Comparison of ENCODE assay signal across 9 cellular contexts in the genomic region with DNA sequence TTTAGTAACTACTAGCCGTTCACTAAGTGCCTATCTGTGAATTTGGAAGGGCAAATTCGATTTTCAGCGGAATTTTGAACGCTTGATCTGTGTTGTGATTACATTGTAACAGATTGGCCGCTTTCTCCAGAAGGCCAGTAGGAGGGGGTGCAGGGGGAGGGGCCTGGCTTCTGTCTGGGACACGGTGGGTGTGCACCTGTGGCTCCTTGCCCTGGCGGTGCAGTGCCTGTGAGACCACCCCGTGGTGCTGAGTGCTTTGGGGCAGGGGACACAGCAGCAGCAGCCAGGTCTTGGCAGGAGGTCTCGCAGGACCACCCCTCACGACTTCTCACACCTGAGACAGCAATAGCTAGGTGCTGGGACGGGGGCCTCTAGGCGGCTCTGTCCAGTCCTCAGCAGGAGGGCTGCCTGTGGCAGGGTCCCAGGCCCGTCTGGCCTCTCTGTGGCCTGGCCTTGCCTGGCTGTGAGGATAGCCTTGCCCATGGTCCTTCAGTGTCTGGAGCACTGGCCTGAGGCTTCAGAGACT. TPM values are rescaled to one million over a fixed set of nuclear protein-coding genes. Genes with fewer than 3 reads are reported as not detected.
DNase-seq lines count a peak whose midpoint lies in the region; ATAC-seq, FAIRE-seq and TF ChIP-seq lines count a peak whose summit lies in the region.
"Had no signal": no experiment of that assay in that cellular context is flagged by ENCODE, and none has a peak within 500 bp of the region (broad histone marks: within the 10 kb centered on the region; RNA-seq: fewer than 3 reads in every experiment).

No MANE protein-coding gene starts in this region.

- H3K27ac Mint-ChIP-seq in T-helper 17 cell, result peak overlapping the region; percentile 96

- DNase-seq in GM12892 (ENCODE audit: insufficient read length) (no peak), T-helper 17 cell (no peak), foreskin fibroblast (peak in 1 of 2 donors; percentile 30), gastrocnemius medialis (no peak), NCI-H524 treated with DMSO at 0.1 percent for 48 hours (lab: John Stamatoyannopoulos, UW) (no peak), GOT3 (lab: John Stamatoyannopoulos, UW) (no peak)
- no peak for DNase-seq in stimulated activated CD4-positive, alpha-beta T cell treated with anti-CD3 and anti-CD28 coated beads, Interleukin-4, amount 100 ng/mL, for 24 hours

- intact Hi-C loops in gastrocnemius medialis (cut with DNase I; ENCODE audit: low total_unique reads), result no loop called here

- TF ChIP-seq POLR2A in GM12892 (IDR thresholded peaks at IDR 0.05; ENCODE audit: low read depth, low read length) (peak; percentile 19; the same call in 1 of the 2 replicates), gastrocnemius medialis (IDR thresholded peaks at IDR 0.05) (no peak)

- peak overlapping the region; percentile 51 to 99 (median 77) for H3K27ac ChIP-seq in gastrocnemius medialis

- in situ Hi-C loops in gastrocnemius medialis (cut with MboI; ENCODE audit: low sequenced_read_pairs in 4 of 4), result no loop called here

- H3K4me3 Mint-ChIP-seq in T-helper 17 cell, result peak overlapping the region; percentile 100

- no peaks in the 10 kb centered on the region for H3K9me3 ChIP-seq in T-helper 17 cell (ENCODE audit: control insufficient read depth, low read length, poor library complexity, severe bottlenecking)
- no peaks in the 10 kb centered on the region for H3K9me3 ChIP-seq in gastrocnemius medialis
- H3K9me3 ChIP-seq: mucosa of descending colon had no signal

- no peaks in the 10 kb centered on the region for H3K27me3 ChIP-seq in gastrocnemius medialis

- FAIRE-seq in GM12892 (lab: Jason Lieb, UNC), result no peak

- H3K27me3 Mint-ChIP-seq in T-helper 17 cell, result no peaks in the 10 kb centered on the region

- H3K4me3 ChIP-seq in foreskin fibroblast (ENCODE audit: low read depth in 1 of 2, low read length in 2 of 2) (peak overlapping the region; percentile 61 to 93), gastrocnemius medialis (peak overlapping the region; percentile 67 to 95 (median 76))

- peaks cover 13% of the 10 kb centered on the region for H3K4me1 Mint-ChIP-seq in T-helper 17 cell

- no peak for ATAC-seq in T-helper 17 cell
- no peak for ATAC-seq in gastrocnemius medialis
- ATAC-seq in GM18858 (IDR thresholded peaks at IDR 0.05; ENCODE audit: unreplicated experiment), result no peak
- ATAC-seq: mucosa of descending colon had no signal

- peaks cover 30 to 44% of the 10 kb centered on the region in 2 donors for H3K4me1 ChIP-seq in gastrocnemius medialis

- peaks cover 0 to 25% of the 10 kb centered on the region in 2 donors for H3K36me3 ChIP-seq in gastrocnemius medialis

- no peak for TF ChIP-seq CTCF in foreskin fibroblast (IDR thresholded peaks at IDR 0.05; ENCODE audit: low read depth, low read length)
- no peak for TF ChIP-seq CTCF in gastrocnemius medialis (IDR thresholded peaks at IDR 0.05 in 4 of 5, conservative IDR thresholded peaks at IDR 0.05 in 1 of 5)

- H3K36me3 Mint-ChIP-seq in T-helper 17 cell (ENCODE audit: low read depth), result peaks cover 3% of the 10 kb centered on the region

RNA-seq across cellular contexts. Expression of gene UBE2I, which starts 1.8 kb away (rescaled TPM):
- 148 TPM for polyA plus RNA-seq in GM12892 (2012; ENCODE audit: missing spikeins)
- 100 to 1,000 TPM; 233 to 249 TPM for total RNA-seq in T-helper 17 cell
- total RNA-seq in gastrocnemius medialis, result 10 to 100 TPM; 28.9 to 80.4 (median 41.7) TPM

RNA-seq across cellular contexts. Expression of gene BAIAP3, which starts 22.2 kb away (rescaled TPM):
- 0.36 TPM for polyA plus RNA-seq in GM12892 (2012; ENCODE audit: missing spikeins)
- total RNA-seq in T-helper 17 cell, result 10 to 100 TPM; 11.8 to 20.0 TPM
- 1 to 10 TPM in 3 of 4 donors, under 1 TPM in 1; 0.05 to 4.4 (median 2.5) TPM for total RNA-seq in gastrocnemius medialis

RNA-seq across cellular contexts. Expression of gene TSR3, which starts 40.4 kb away (rescaled TPM):
- 17.8 TPM for polyA plus RNA-seq in GM12892 (2012; ENCODE audit: missing spikeins)
- total RNA-seq in T-helper 17 cell (10 to 100 TPM; 24.4 to 27.7 TPM), gastrocnemius medialis (100 to 1,000 TPM in 1 of 4 donors, 10 to 100 TPM in 3; 63.3 to 103 (median 72.4) TPM)

RNA-seq across cellular contexts. Expression of gene GNPTG, which starts 40.5 kb away (rescaled TPM):
- 15.3 TPM for polyA plus RNA-seq in GM12892 (2012; ENCODE audit: missing spikeins)
- total RNA-seq in T-helper 17 cell (10 to 100 TPM; 39.2 to 48.0 TPM), gastrocnemius medialis (10 to 100 TPM; 20.6 to 37.5 (median 30.2) TPM)

RNA-seq across cellular contexts. Expression of gene TPSD1, which starts 55.4 kb away (rescaled TPM):
- not detected for polyA plus RNA-seq in GM12892 (2012; ENCODE audit: missing spikeins)
- total RNA-seq in T-helper 17 cell (not detected), gastrocnemius medialis (1 to 10 TPM in 1 of 4 donors, not detected in 3; 2.5 TPM)
